16 cellular contexts compared by ENCODE assay signal in the genomic region with DNA sequence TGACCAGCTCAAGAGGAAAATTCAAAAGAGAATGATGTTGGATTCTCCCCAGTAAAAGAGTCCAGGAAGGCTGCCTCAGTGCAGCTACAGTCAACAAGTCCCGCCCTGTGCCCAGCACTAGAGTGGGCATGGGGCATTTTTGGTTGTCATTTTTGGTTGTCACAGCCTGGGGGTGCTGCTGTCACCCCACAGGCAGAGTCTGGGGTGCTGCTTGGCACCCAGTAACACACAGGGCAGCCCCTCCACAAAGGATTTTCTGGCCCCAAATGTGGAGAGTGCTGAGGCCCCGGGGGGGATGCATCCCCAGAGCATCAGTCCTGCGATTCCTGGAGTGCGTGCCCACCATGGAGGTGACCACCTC.
"Had no signal": no experiment of that assay in that cellular context is flagged by ENCODE, and none has a peak within 500 bp of the region (broad histone marks: within the 10 kb centered on the region; RNA-seq: fewer than 3 reads in every experiment).

No MANE protein-coding gene starts in this region.

- ATAC-seq: right lobe of liver; stimulated activated naive B cell treated with anti-CD40 and anti-IgM and Interleukin-4, amounts not matched to agents 10 μg/mL and 1 μg/mL and 100 μg/mL, for 72 hours had no signal

- H3K4me3 ChIP-seq: lung, right lobe of liver had no signal

- H3K27me3 ChIP-seq: right lobe of liver had no signal

- H3K9me3 Mint-ChIP-seq: dendritic cell treated with granulocyte-macrophage colony-stimulating factor and Interleukin-4, amounts not matched to agents 40 ng/mL and 50 ng/mL, for 4 days; stimulated activated naive B cell treated with anti-CD40 and anti-IgM and Interleukin-4, amounts not matched to agents 10 μg/mL and 1 μg/mL and 100 μg/mL, for 72 hours had no signal

- H3K27ac Mint-ChIP-seq: dendritic cell treated with granulocyte-macrophage colony-stimulating factor and Interleukin-4, amounts not matched to agents 40 ng/mL and 50 ng/mL, for 4 days; naive B cell; progenitor cell of endocrine pancreas; stimulated activated naive B cell treated with anti-CD40 and anti-IgM and Interleukin-4, amounts not matched to agents 10 μg/mL and 1 μg/mL and 100 μg/mL, for 72 hours had no signal

- H3K27me3 Mint-ChIP-seq: progenitor cell of endocrine pancreas had no signal

- H3K4me1 ChIP-seq: right lobe of liver had no signal

- H3K36me3 ChIP-seq: brain microvascular endothelial cell, right lobe of liver had no signal

- H3K27ac ChIP-seq: brain microvascular endothelial cell, right lobe of liver, VCaP had no signal

- H3K4me3 Mint-ChIP-seq: dendritic cell treated with granulocyte-macrophage colony-stimulating factor and Interleukin-4, amounts not matched to agents 40 ng/mL and 50 ng/mL, for 4 days; naive B cell; stimulated activated naive B cell treated with anti-CD40 and anti-IgM and Interleukin-4, amounts not matched to agents 10 μg/mL and 1 μg/mL and 100 μg/mL, for 72 hours had no signal

- DNase-seq: activated CD4-positive, alpha-beta T cell treated with anti-CD3 and anti-CD28 coated beads for 4 hours; activated CD8-positive, alpha-beta memory T cell treated with anti-CD3 and anti-CD28 coated beads for 24 hours; activated naive CD4-positive, alpha-beta T cell treated with anti-CD3 and anti-CD28 coated beads, Interleukin-2, amount 50 U/mL, for 16 hours; amygdala; brain microvascular endothelial cell; hippocampal formation; kidney glomerular epithelial cell; naive B cell; stimulated activated naive B cell treated with anti-CD40 and anti-IgM and Interleukin-4, amounts not matched to agents 10 μg/mL and 1 μg/mL and 100 μg/mL, for 72 hours; T1000; trophoblast cell had no signal

- H3K9me3 ChIP-seq: right lobe of liver had no signal
